1 cellular context compared by ENCODE assay signal in genomic region chr6:10309826-10310405, GRCh38.
TF ChIP-seq lines count a peak whose summit lies in the region.

No MANE protein-coding gene starts in this region.

TF ChIP-seq in HEK293, 187 proteins besides CTCF, POLR2A, EP300 and RAD21 (continued from another document and continues in another):
- TF ChIP-seq, protein P1, sequence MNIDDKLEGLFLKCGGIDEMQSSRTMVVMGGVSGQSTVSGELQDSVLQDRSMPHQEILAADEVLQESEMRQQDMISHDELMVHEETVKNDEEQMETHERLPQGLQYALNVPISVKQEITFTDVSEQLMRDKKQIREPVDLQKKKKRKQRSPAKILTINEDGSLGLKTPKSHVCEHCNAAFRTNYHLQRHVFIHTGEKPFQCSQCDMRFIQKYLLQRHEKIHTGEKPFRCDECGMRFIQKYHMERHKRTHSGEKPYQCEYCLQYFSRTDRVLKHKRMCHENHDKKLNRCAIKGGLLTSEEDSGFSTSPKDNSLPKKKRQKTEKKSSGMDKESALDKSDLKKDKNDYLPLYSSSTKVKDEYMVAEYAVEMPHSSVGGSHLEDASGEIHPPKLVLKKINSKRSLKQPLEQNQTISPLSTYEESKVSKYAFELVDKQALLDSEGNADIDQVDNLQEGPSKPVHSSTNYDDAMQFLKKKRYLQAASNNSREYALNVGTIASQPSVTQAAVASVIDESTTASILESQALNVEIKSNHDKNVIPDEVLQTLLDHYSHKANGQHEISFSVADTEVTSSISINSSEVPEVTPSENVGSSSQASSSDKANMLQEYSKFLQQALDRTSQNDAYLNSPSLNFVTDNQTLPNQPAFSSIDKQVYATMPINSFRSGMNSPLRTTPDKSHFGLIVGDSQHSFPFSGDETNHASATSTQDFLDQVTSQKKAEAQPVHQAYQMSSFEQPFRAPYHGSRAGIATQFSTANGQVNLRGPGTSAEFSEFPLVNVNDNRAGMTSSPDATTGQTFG (tag by site-specific recombination; IDR thresholded peaks at IDR 0.05; ENCODE audit: borderline replicate concordance), result no peak
- TF ChIP-seq ZNF624 (tag by site-specific recombination; IDR thresholded peaks at IDR 0.05) (no peak), ZSCAN18 (tag by site-specific recombination; IDR thresholded peaks at IDR 0.05) (no peak), KLF1 (tag by site-specific recombination; IDR thresholded peaks at IDR 0.05) (no peak), ZBTB20 (tag by site-specific recombination; IDR thresholded peaks at IDR 0.05) (no peak), ZNF623 (tag by site-specific recombination; IDR thresholded peaks at IDR 0.05) (no peak), ZNF654 (tag by site-specific recombination; IDR thresholded peaks at IDR 0.05; ENCODE audit: low read depth) (no peak), ZNF426 (tag by site-specific recombination; IDR thresholded peaks at IDR 0.05) (no peak), HIC1 (tag by site-specific recombination; IDR thresholded peaks at IDR 0.05) (no peak; the same call in none of the 2 replicates), ZNF664 (tag by site-specific recombination; IDR thresholded peaks at IDR 0.05) (no peak), ZNF544 (tag by site-specific recombination; IDR thresholded peaks at IDR 0.05) (no peak), ZNF140 (tag by site-specific recombination; IDR thresholded peaks at IDR 0.05) (no peak), ZSCAN23 (tag by site-specific recombination; IDR thresholded peaks at IDR 0.05) (no peak), ZBTB17 (tag by site-specific recombination; IDR thresholded peaks at IDR 0.05) (no peak), KLF16 (tag by site-specific recombination; IDR thresholded peaks at IDR 0.05) (no peak), ZNF248 (tag by site-specific recombination; IDR thresholded peaks at IDR 0.05) (no peak), ZNF423 (tag by site-specific recombination; IDR thresholded peaks at IDR 0.05) (no peak), INSM2 (tag by site-specific recombination; IDR thresholded peaks at IDR 0.05) (no peak), ZNF707 (tag by site-specific recombination; IDR thresholded peaks at IDR 0.05) (no peak), ZNF280C (tag by site-specific recombination; IDR thresholded peaks at IDR 0.05) (no peak), WT1 (tag by site-specific recombination; IDR thresholded peaks at IDR 0.05) (peak; percentile 68), ZNF391 (tag by site-specific recombination; IDR thresholded peaks at IDR 0.05; ENCODE audit: borderline replicate concordance, low read depth) (no peak), KLF10 (tag by site-specific recombination; IDR thresholded peaks at IDR 0.05) (no peak), ZBTB8A (tag by site-specific recombination; IDR thresholded peaks at IDR 0.05) (no peak), ZBTB7A (tag by site-specific recombination; IDR thresholded peaks at IDR 0.05; ENCODE audit: low read depth) (no peak), ZNF366 (tag by site-specific recombination; conservative IDR thresholded peaks at IDR 0.05) (no peak), ZNF549 (tag by site-specific recombination; IDR thresholded peaks at IDR 0.05) (no peak), ZNF747 (tag by site-specific recombination; IDR thresholded peaks at IDR 0.05) (no peak), ZNF23 (tag by site-specific recombination; IDR thresholded peaks at IDR 0.05; ENCODE audit: borderline replicate concordance) (no peak), IKZF3 (tag by site-specific recombination; IDR thresholded peaks at IDR 0.05) (0 out of 2 replicates have a peak, but pooled peaks have one; percentile 48), ZNF169 (tag by site-specific recombination; IDR thresholded peaks at IDR 0.05) (no peak), ZBTB6 (tag by site-specific recombination; IDR thresholded peaks at IDR 0.05) (no peak), ZNF548 (tag by site-specific recombination; IDR thresholded peaks at IDR 0.05) (no peak), ZNF639 (tag by site-specific recombination; IDR thresholded peaks at IDR 0.05) (no peak), ZNF513 (tag by site-specific recombination; IDR thresholded peaks at IDR 0.05) (no peak), ZNF776 (tag by site-specific recombination; IDR thresholded peaks at IDR 0.05; ENCODE audit: borderline replicate concordance) (no peak), ZNF510 (tag by site-specific recombination; IDR thresholded peaks at IDR 0.05; ENCODE audit: insufficient replicate concordance) (no peak), ZNF670 (tag by site-specific recombination; IDR thresholded peaks at IDR 0.05; ENCODE audit: low read depth) (no peak), BCL11B (tag by site-specific recombination; IDR thresholded peaks at IDR 0.05; ENCODE audit: low read depth) (no peak), MZF1 (tag by site-specific recombination; IDR thresholded peaks at IDR 0.05; ENCODE audit: borderline replicate concordance) (no peak), AEBP2 (tag by site-specific recombination; IDR thresholded peaks at IDR 0.05; ENCODE audit: borderline replicate concordance) (no peak)
- TF ChIP-seq, protein P2, sequence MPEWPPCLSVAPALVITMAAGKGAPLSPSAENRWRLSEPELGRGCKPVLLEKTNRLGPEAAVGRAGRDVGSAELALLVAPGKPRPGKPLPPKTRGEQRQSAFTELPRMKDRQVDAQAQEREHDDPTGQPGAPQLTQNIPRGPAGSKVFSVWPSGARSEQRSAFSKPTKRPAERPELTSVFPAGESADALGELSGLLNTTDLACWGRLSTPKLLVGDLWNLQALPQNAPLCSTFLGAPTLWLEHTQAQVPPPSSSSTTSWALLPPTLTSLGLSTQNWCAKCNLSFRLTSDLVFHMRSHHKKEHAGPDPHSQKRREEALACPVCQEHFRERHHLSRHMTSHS (tag by site-specific recombination; IDR thresholded peaks at IDR 0.05), result no peak
- TF ChIP-seq, protein P3, sequence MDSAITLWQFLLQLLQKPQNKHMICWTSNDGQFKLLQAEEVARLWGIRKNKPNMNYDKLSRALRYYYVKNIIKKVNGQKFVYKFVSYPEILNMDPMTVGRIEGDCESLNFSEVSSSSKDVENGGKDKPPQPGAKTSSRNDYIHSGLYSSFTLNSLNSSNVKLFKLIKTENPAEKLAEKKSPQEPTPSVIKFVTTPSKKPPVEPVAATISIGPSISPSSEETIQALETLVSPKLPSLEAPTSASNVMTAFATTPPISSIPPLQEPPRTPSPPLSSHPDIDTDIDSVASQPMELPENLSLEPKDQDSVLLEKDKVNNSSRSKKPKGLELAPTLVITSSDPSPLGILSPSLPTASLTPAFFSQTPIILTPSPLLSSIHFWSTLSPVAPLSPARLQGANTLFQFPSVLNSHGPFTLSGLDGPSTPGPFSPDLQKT (IDR thresholded peaks at IDR 0.05; ENCODE audit: borderline replicate concordance, low read depth, low read length), result no peak
- TF ChIP-seq, protein P4, sequence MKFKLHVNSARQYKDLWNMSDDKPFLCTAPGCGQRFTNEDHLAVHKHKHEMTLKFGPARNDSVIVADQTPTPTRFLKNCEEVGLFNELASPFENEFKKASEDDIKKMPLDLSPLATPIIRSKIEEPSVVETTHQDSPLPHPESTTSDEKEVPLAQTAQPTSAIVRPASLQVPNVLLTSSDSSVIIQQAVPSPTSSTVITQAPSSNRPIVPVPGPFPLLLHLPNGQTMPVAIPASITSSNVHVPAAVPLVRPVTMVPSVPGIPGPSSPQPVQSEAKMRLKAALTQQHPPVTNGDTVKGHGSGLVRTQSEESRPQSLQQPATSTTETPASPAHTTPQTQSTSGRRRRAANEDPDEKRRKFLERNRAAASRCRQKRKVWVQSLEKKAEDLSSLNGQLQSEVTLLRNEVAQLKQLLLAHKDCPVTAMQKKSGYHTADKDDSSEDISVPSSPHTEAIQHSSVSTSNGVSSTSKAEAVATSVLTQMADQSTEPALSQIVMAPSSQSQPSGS (tag by site-specific recombination; IDR thresholded peaks at IDR 0.05; ENCODE audit: low read depth), result no peak
